30 cellular contexts compared by ENCODE assay signal in genomic region chr2:53435610-53436009, GRCh38.
"Had no signal": no experiment of that assay in that cellular context is flagged by ENCODE, and none has a peak within 500 bp of the region (broad histone marks: within the 10 kb centered on the region; RNA-seq: fewer than 3 reads in every experiment).

No MANE protein-coding gene starts in this region.

- H3K4me3 ChIP-seq: body of pancreas, esophagus squamous epithelium, gastroesophageal sphincter had no signal

- ATAC-seq: activated T-cell treated with anti-CD3 and anti-CD28 coated beads, Interleukin-2, amount 50 U/mL, for 72 hours; body of pancreas; effector memory CD8-positive, alpha-beta T cell; gastroesophageal sphincter; T-helper 17 cell had no signal

- H3K27ac Mint-ChIP-seq: activated CD4-positive, alpha-beta memory T cell treated with anti-CD3 and anti-CD28 coated beads, Interleukin-2, amount 10 ng/mL, durations not matched to agents 7 days and 5 days; activated CD4-positive, alpha-beta T cell treated with anti-CD3 and anti-CD28 coated beads, Interleukin-2, amount 10 ng/mL, durations not matched to agents 7 days and 5 days; activated naive CD8-positive, alpha-beta T cell; activated T-cell treated with anti-CD3 and anti-CD28 coated beads, Interleukin-2, amount 50 U/mL, for 24 hours; activated T-cell treated with anti-CD3 and anti-CD28 coated beads, Interleukin-2, amount 50 U/mL, for 72 hours; effector memory CD8-positive, alpha-beta T cell; T-helper 17 cell; T-helper 2 cell treated with Interferon-gamma antibody and Interleukin-4, amounts not matched to agents 5 μg/mL and 100 μg/mL, for 36 hours had no signal

- H3K27me3 Mint-ChIP-seq: effector memory CD8-positive, alpha-beta T cell; T-helper 17 cell had no signal

- H3K4me1 Mint-ChIP-seq: activated CD4-positive, alpha-beta memory T cell treated with anti-CD3 and anti-CD28 coated beads, Interleukin-2, amount 10 ng/mL, durations not matched to agents 7 days and 5 days; activated CD4-positive, alpha-beta T cell treated with anti-CD3 and anti-CD28 coated beads, Interleukin-2, amount 10 ng/mL, durations not matched to agents 7 days and 5 days; T-helper 17 cell had no signal

- H3K27me3 ChIP-seq: body of pancreas, esophagus squamous epithelium, gastroesophageal sphincter had no signal

- H3K4me3 Mint-ChIP-seq: activated CD4-positive, alpha-beta memory T cell treated with anti-CD3 and anti-CD28 coated beads, Interleukin-2, amount 10 ng/mL, durations not matched to agents 7 days and 5 days; activated CD4-positive, alpha-beta T cell treated with anti-CD3 and anti-CD28 coated beads, Interleukin-2, amount 10 ng/mL, durations not matched to agents 7 days and 5 days; activated naive CD8-positive, alpha-beta T cell; activated T-cell treated with anti-CD3 and anti-CD28 coated beads, Interleukin-2, amount 50 U/mL, for 24 hours; activated T-cell treated with anti-CD3 and anti-CD28 coated beads, Interleukin-2, amount 50 U/mL, for 72 hours; effector memory CD8-positive, alpha-beta T cell; T-helper 17 cell; T-helper 2 cell treated with Interferon-gamma antibody and Interleukin-4, amounts not matched to agents 5 μg/mL and 100 μg/mL, for 36 hours had no signal

- H3K27ac ChIP-seq: body of pancreas, esophagus squamous epithelium, gastroesophageal sphincter had no signal

- FAIRE-seq: colon had no signal

- H3K9me3 ChIP-seq: body of pancreas, esophagus squamous epithelium, gastroesophageal sphincter had no signal

- H3K4me1 ChIP-seq: esophagus squamous epithelium, gastroesophageal sphincter had no signal

- H3K36me3 Mint-ChIP-seq: activated naive CD8-positive, alpha-beta T cell had no signal

- DNase-seq: activated CD4-positive, alpha-beta memory T cell treated with anti-CD3 and anti-CD28 coated beads, Interleukin-2, amount 10 ng/mL, durations not matched to agents 7 days and 5 days; activated CD4-positive, alpha-beta T cell treated with anti-CD3 and anti-CD28 coated beads for 1 hour; activated CD4-positive, alpha-beta T cell treated with anti-CD3 and anti-CD28 coated beads for 4 hours; activated CD4-positive, alpha-beta T cell treated with anti-CD3 and anti-CD28 coated beads, Interleukin-2, amount 10 ng/mL, durations not matched to agents 7 days and 5 days; activated CD4-positive, alpha-beta T cell treated with anti-CD3 and anti-CD28 coated beads, Interleukin-2, amount 50 U/mL, for 4 hours; activated CD8-positive, alpha-beta memory T cell treated with anti-CD3 and anti-CD28 coated beads, Interleukin-2, amount 50 U/mL, for 48 hours; activated gamma-delta T cell; activated naive CD4-positive, alpha-beta T cell; activated naive CD4-positive, alpha-beta T cell treated with anti-CD3 and anti-CD28 coated beads, Interleukin-2, amount 50 U/mL, for 16 hours; activated T-cell treated with anti-CD3 and anti-CD28 coated beads for 4 hours; activated T-cell treated with anti-CD3 and anti-CD28 coated beads, Interleukin-2, amount 50 U/mL, for 24 hours; activated T-cell treated with anti-CD3 and anti-CD28 coated beads, Interleukin-2, amount 50 U/mL, for 72 hours; amniotic stem cell; aorta; body of pancreas; caudate nucleus; cortex of kidney; dermis blood vessel endothelial cell; effector CD4-positive, alpha-beta T cell; effector memory CD8-positive, alpha-beta T cell; esophagus squamous epithelium; foreskin melanocyte; head of caudate nucleus; T-helper 1 cell; T-helper 17 cell; T1000 had no signal

- H3K36me3 ChIP-seq: esophagus squamous epithelium, gastroesophageal sphincter had no signal

- H3K9me3 Mint-ChIP-seq: activated CD4-positive, alpha-beta memory T cell treated with anti-CD3 and anti-CD28 coated beads, Interleukin-2, amount 10 ng/mL, durations not matched to agents 7 days and 5 days; activated CD4-positive, alpha-beta T cell treated with anti-CD3 and anti-CD28 coated beads, Interleukin-2, amount 10 ng/mL, durations not matched to agents 7 days and 5 days; activated T-cell treated with anti-CD3 and anti-CD28 coated beads, Interleukin-2, amount 50 U/mL, for 24 hours; activated T-cell treated with anti-CD3 and anti-CD28 coated beads, Interleukin-2, amount 50 U/mL, for 72 hours; effector memory CD8-positive, alpha-beta T cell; T-helper 2 cell treated with Interferon-gamma antibody and Interleukin-4, amounts not matched to agents 5 μg/mL and 100 μg/mL, for 36 hours had no signal
